In genomic region chr12:17017402-17017801, GRCh38 we compare ENCODE assay signal across 23 cellular contexts.
"Had no signal": no experiment of that assay in that cellular context is flagged by ENCODE, and none has a peak within 500 bp of the region (broad histone marks: within the 10 kb centered on the region; RNA-seq: fewer than 3 reads in every experiment).

No MANE protein-coding gene starts in this region.

- DNase-seq: activated CD4-positive, alpha-beta T cell treated with anti-CD3 and anti-CD28 coated beads for 48 hours; activated CD4-positive, alpha-beta T cell treated with anti-CD3 and anti-CD28 coated beads, Interleukin-2, amount 50 U/mL, for 48 hours; activated CD8-positive, alpha-beta memory T cell treated with anti-CD3 and anti-CD28 coated beads for 24 hours; activated gamma-delta T cell; activated naive CD4-positive, alpha-beta T cell treated with anti-CD3 and anti-CD28 coated beads, Interleukin-2, amount 10 ng/mL, durations not matched to agents 7 days and 5 days; activated T-cell treated with anti-CD3 and anti-CD28 coated beads, Interleukin-2, amount 50 U/mL, for 1 hour; amniotic stem cell; endodermal cell; gastrocnemius medialis; head of caudate nucleus; hippocampal formation; midbrain; naive thymus-derived CD8-positive, alpha-beta T cell; occipital lobe; psoas muscle; stimulated activated CD4-positive, alpha-beta T cell treated with anti-CD3 and anti-CD28 coated beads, Interleukin-15, amount 100 ng/mL, for 24 hours; stimulated activated CD4-positive, alpha-beta T cell treated with anti-CD3 and anti-CD28 coated beads, Interleukin-2, amount 100 ng/mL, for 24 hours; stimulated activated naive CD4-positive, alpha-beta T cell; T-helper 9 cell; WERI-Rb-1 had no signal

- H3K4me1 ChIP-seq: gastrocnemius medialis, parathyroid adenoma, psoas muscle, tibial nerve had no signal

- H3K27me3 ChIP-seq: gastrocnemius medialis, tibial nerve had no signal

- ATAC-seq: activated CD4-positive, CD25-positive, alpha-beta regulatory T cell treated with anti-CD3 and anti-CD28 coated beads, Interleukin-2, amount 50 U/mL, for 24 hours; gastrocnemius medialis; naive thymus-derived CD8-positive, alpha-beta T cell; psoas muscle had no signal

- H3K27ac ChIP-seq: gastrocnemius medialis, parathyroid adenoma, psoas muscle, tibial nerve, WERI-Rb-1 had no signal
